In genomic region chr15:67080118-67080899, GRCh38 we compare ENCODE assay signal across 8 cellular contexts. TPM values are rescaled to one million over a fixed set of nuclear protein-coding genes. Genes with fewer than 3 reads are reported as not detected.
DNase-seq lines count a peak whose midpoint lies in the region; ATAC-seq and TF ChIP-seq lines count a peak whose summit lies in the region.

No MANE protein-coding gene starts in this region.

- ATAC-seq in HG03159 (IDR thresholded peaks at IDR 0.05; ENCODE audit: unreplicated experiment): no peak
- ATAC-seq in HG03520 (IDR thresholded peaks at IDR 0.05; ENCODE audit: unreplicated experiment): no peak

- DNase-seq in AG09309 (ENCODE audit: low read depth) (peak; percentile 67), M059J (ENCODE audit: low read depth) (peak; percentile 93), choroid plexus epithelial cell (ENCODE audit: low read depth) (peak; percentile 84), myocyte (ENCODE audit: low read depth) (peak; percentile 95), COLO668 (lab: John Stamatoyannopoulos, UW; ENCODE audit: unreplicated experiment) (no peak), islet precursor cell (no peak)

- H3K4me3 ChIP-seq in AG09309 (ENCODE audit: control insufficient read depth, low read depth, low read length) (peak overlapping the region; percentile 11), choroid plexus epithelial cell (ENCODE audit: low read depth, low read length) (no peak overlapping the region)

- TF ChIP-seq CTCF in AG09309 (IDR thresholded peaks at IDR 0.05; ENCODE audit: control insufficient read depth, insufficient read depth, low read depth, low read length, missing control alignments): peak; percentile 9
- no peak for TF ChIP-seq CTCF in choroid plexus epithelial cell (conservative IDR thresholded peaks at IDR 0.05; ENCODE audit: low read depth, low read length)

RNA-seq across cellular contexts. Expression of gene SMAD3, which starts 14.9 kb away (rescaled TPM):
- 32.6 and 46.7 TPM in 2 replicates for total RNA-seq in M059J (2014; rRNA removed; shearing (Covaris generic))
- 24.4 and 31.0 TPM in 2 replicates for total RNA-seq in myocyte
- polyA plus RNA-seq in myocyte (2012): 28.7 TPM

Comparison
In these comparisons a context has a peak if more than half of its experiments do, and no peak if none do; other contexts are left out.
1. DNase-seq: peak in AG09309 (single experiment), M059J (single experiment), choroid plexus epithelial cell (single experiment) and myocyte (single experiment); none in COLO668 (single experiment) and islet precursor cell (single experiment).